In the genomic region with DNA sequence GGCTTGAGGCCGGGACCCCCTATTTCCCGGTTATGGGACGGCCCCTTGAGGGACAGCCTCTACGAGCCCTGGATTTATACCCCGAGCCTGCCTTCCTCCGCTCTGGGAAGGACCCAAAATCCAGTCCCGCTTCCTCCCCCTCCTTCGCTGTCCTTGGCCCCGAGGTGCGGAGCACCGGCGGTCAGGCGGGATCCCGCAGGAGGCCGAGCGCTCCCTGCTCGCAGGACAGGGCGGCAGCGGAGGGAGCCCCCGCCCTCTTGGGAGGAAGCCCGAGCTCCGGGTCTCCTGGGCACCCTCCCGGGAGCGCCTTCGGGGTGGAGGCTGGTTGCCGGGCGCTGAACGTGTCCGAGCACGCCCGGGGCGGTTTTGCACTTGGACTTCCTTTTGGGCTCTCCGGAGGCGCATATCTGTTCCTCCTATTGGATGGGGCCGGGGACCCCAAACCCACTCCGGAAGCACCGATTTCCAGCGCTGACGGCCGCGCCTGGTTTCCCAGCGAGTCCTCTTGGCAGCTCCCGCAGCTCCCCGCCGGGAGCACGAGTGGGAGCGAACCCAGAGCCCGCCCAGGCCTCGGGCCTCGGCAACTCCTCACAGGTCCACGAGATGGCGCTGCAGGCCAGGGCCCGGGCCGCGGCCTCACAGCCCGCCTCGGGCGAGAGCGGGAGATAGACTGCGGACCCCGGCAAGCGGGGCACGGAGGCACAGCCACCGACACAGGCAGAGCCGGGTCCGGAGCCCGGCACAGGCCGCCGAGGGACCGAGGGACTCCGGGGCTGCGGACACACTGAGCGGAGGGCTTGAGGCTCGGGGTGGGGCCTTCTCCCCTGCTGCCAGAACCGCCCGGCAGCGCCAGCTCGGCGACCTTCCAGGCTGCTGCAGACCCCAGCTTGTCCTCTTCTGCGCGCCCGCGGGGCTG, we compare ENCODE assay signal across 9 cellular contexts. TPM values are rescaled to one million over a fixed set of nuclear protein-coding genes. Genes with fewer than 3 reads are reported as not detected.
A peak's percentile ranks its signal among the peaks of the same experiment; 100 is the strongest.
DNase-seq lines count a peak whose midpoint lies in the region; ATAC-seq and TF ChIP-seq lines count a peak whose summit lies in the region.
"Had no signal": no experiment of that assay in that cellular context is flagged by ENCODE, and none has a peak within 500 bp of the region (broad histone marks: within the 10 kb centered on the region; RNA-seq: fewer than 3 reads in every experiment).

No MANE protein-coding gene starts in this region.

- H3K9ac ChIP-seq in endodermal cell (ENCODE audit: extremely low read depth, low read length, poor library complexity, severe bottlenecking), result peak overlapping the region; percentile 20

- H3K4me3 ChIP-seq in endodermal cell (ENCODE audit: low read length) (peak overlapping the region; percentile 80), mesodermal cell (ENCODE audit: extremely low read depth, insufficient read depth, low read length, poor library complexity, severe bottlenecking) (peak overlapping the region; percentile 57)

- DNase-seq in Ammon's horn (ENCODE audit: low spot score) (peak; percentile 76), GM19238 (ENCODE audit: insufficient read length, low spot score) (peak; percentile 84), NCI-H748 (lab: John Stamatoyannopoulos, UW; ENCODE audit: unreplicated experiment) (peak; percentile 81), endodermal cell (peak; percentile 96)
- DNase-seq in activated CD8-positive, alpha-beta memory T cell treated with anti-CD3 and anti-CD28 coated beads for 4 hours (ENCODE audit: low read depth in 2 of 2), result peak; percentile 46 to 52
- peak; percentile 43 to 54 for DNase-seq in stimulated activated CD8-positive, alpha-beta memory T cell treated with anti-CD3 and anti-CD28 coated beads, Interleukin-15, amount 100 ng/mL, for 4 hours (ENCODE audit: low read depth in 2 of 2)

- no peaks in the 10 kb centered on the region for H3K36me3 Mint-ChIP-seq in endodermal cell (ENCODE audit: low read depth)

- no peak overlapping the region for H3K27ac Mint-ChIP-seq in endodermal cell

- H3K27me3 Mint-ChIP-seq in endodermal cell (ENCODE audit: insufficient read depth), result peaks cover 81% of the 10 kb centered on the region

- no peaks in the 10 kb centered on the region for H3K9me3 Mint-ChIP-seq in endodermal cell

- H3K4me1 ChIP-seq in endodermal cell (ENCODE audit: control insufficient read depth, insufficient read depth, low read length) (no peaks in the 10 kb centered on the region), mesodermal cell (ENCODE audit: control insufficient read depth, insufficient read depth, low read length, poor library complexity, severe bottlenecking) (no peaks in the 10 kb centered on the region)

- H3K27ac ChIP-seq in endodermal cell (ENCODE audit: low read depth, low read length) (no peak overlapping the region), mesodermal cell (ENCODE audit: low read depth, low read length, severe bottlenecking) (peak overlapping the region; percentile 45)

- H3K27me3 ChIP-seq in endodermal cell (ENCODE audit: control insufficient read depth, insufficient read depth, low read length, poor library complexity, severe bottlenecking), result peaks cover 93% of the 10 kb centered on the region

- ATAC-seq in HG03457 (IDR thresholded peaks at IDR 0.05; ENCODE audit: unreplicated experiment), result peak; percentile 56

- H3K4me3 Mint-ChIP-seq in endodermal cell, result peak overlapping the region; percentile 60

- H3K4me1 Mint-ChIP-seq in endodermal cell, result peaks cover 11% of the 10 kb centered on the region

- 1% methylated on average over 74 to 83 of the region's 83 CpGs for WGBS in endodermal cell (ENCODE audit: insufficient coverage in 1 of 2, insufficient read length in 1 of 2), 2 experiments
- WGBS in mesodermal cell (ENCODE audit: insufficient coverage in 2 of 2), 2 experiments, result 0 to 1% methylated on average over 72 to 75 of the region's 83 CpGs

- H3K36me3 ChIP-seq in endodermal cell (ENCODE audit: control insufficient read depth, insufficient read depth, low read length) (no peaks in the 10 kb centered on the region), mesodermal cell (ENCODE audit: control insufficient read depth, insufficient read depth, low read length) (no peaks in the 10 kb centered on the region)

- TF ChIP-seq CTCF in endodermal cell (conservative IDR thresholded peaks at IDR 0.05), result peak; percentile 100

- no peaks in the 10 kb centered on the region for H3K9me3 ChIP-seq in endodermal cell (ENCODE audit: control insufficient read depth, low read length)
- no peaks in the 10 kb centered on the region for H3K9me3 ChIP-seq in mesodermal cell (ENCODE audit: control insufficient read depth, low read length)

RNA-seq across cellular contexts. Expression of a gene that starts 12.6 kb away (rescaled TPM):
- under 1 TPM in 1 of 2 donors, not detected in 1; 0.07 TPM for total RNA-seq in endodermal cell
- 2.8 TPM for polyA plus RNA-seq in endodermal cell (2013, experiment 1 of 2)
- 2.1 TPM for polyA plus RNA-seq in endodermal cell (2013, experiment 2 of 2)
- polyA plus RNA-seq in mesodermal cell (2013, experiment 1 of 2), result 15.1 TPM
- polyA plus RNA-seq in mesodermal cell (2013, experiment 2 of 2), result 11.4 TPM
- total RNA-seq: T-helper 1 cell treated with Interleukin-12 subunit alpha and Interleukin-12 subunit beta and Interleukin-4 antibody, amounts not matched to agents 30 ng/mL and 1 ng/mL, for 36 hours had no signal

RNA-seq across cellular contexts. Expression of a gene that starts 40.0 kb away (rescaled TPM):
- total RNA-seq in endodermal cell, result not detected
- polyA plus RNA-seq in endodermal cell (2013, experiment 1 of 2), result 1.5 TPM
- polyA plus RNA-seq in endodermal cell (2013, experiment 2 of 2), result 1.4 TPM
- 4.6 TPM for polyA plus RNA-seq in mesodermal cell (2013, experiment 1 of 2)
- polyA plus RNA-seq in mesodermal cell (2013, experiment 2 of 2), result 6.8 TPM
- total RNA-seq: T-helper 1 cell treated with Interleukin-12 subunit alpha and Interleukin-12 subunit beta and Interleukin-4 antibody, amounts not matched to agents 30 ng/mL and 1 ng/mL, for 36 hours had no signal
